Comparison of ENCODE assay signal across 17 cellular contexts in genomic region chr1:245652660-245653427, GRCh38.
"Had no signal": no experiment of that assay in that cellular context is flagged by ENCODE, and none has a peak within 500 bp of the region (broad histone marks: within the 10 kb centered on the region; RNA-seq: fewer than 3 reads in every experiment).

No MANE protein-coding gene starts in this region.

- H3K36me3 ChIP-seq: brain microvascular endothelial cell, esophagus muscularis mucosa, heart left ventricle, left lung, suprapubic skin, upper lobe of left lung had no signal

- H3K9me3 ChIP-seq: esophagus muscularis mucosa, heart left ventricle, left lung, suprapubic skin, upper lobe of left lung had no signal

- H3K36me3 Mint-ChIP-seq: activated naive CD8-positive, alpha-beta T cell; memory B cell; T-cell had no signal

- H3K27ac Mint-ChIP-seq: activated naive CD8-positive, alpha-beta T cell; memory B cell; nephron progenitor cell; T-cell had no signal

- H3K4me1 ChIP-seq: esophagus muscularis mucosa, heart left ventricle, left lung, suprapubic skin, upper lobe of left lung had no signal

- H3K4me3 Mint-ChIP-seq: activated naive CD8-positive, alpha-beta T cell; memory B cell; nephron progenitor cell; T-cell had no signal

- H3K9me3 Mint-ChIP-seq: memory B cell had no signal

- DNase-seq: activated CD4-positive, alpha-beta T cell treated with anti-CD3 and anti-CD28 coated beads, Interleukin-2, amount 50 U/mL, for 4 hours; activated CD4-positive, CD25-positive, alpha-beta regulatory T cell treated with anti-CD3 and anti-CD28 coated beads, Interleukin-2, amount 50 U/mL, for 72 hours; activated gamma-delta T cell; activated T-cell treated with anti-CD3 and anti-CD28 coated beads, Interleukin-2, amount 50 U/mL, for 48 hours; brain microvascular endothelial cell; heart left ventricle; left lung; nephron progenitor cell; stimulated activated CD4-positive, alpha-beta T cell treated with anti-CD3 and anti-CD28 coated beads, Interleukin-4, amount 100 ng/mL, for 1 hour; stimulated activated CD8-positive, alpha-beta memory T cell treated with anti-CD3 and anti-CD28 coated beads, Interleukin-4, amount 100 ng/mL, for 48 hours; stimulated activated naive CD8-positive, alpha-beta T cell treated with anti-CD3 and anti-CD28 coated beads, Interleukin-15, Interleukin-2, amounts not matched to agents 100 U/mL and 50 U/mL, for 24 hours; T-cell; upper lobe of left lung had no signal

- H3K27me3 ChIP-seq: brain microvascular endothelial cell, esophagus muscularis mucosa, heart left ventricle, left lung, suprapubic skin, upper lobe of left lung had no signal

- H3K4me1 Mint-ChIP-seq: T-cell had no signal

- H3K4me3 ChIP-seq: esophagus muscularis mucosa, heart left ventricle, left lung, suprapubic skin, upper lobe of left lung had no signal

- ATAC-seq: heart left ventricle; left lung; stimulated activated naive CD8-positive, alpha-beta T cell treated with anti-CD3 and anti-CD28 coated beads, Interleukin-15, Interleukin-2, amounts not matched to agents 100 U/mL and 50 U/mL, for 24 hours; T-cell had no signal

- H3K27ac ChIP-seq: brain microvascular endothelial cell, esophagus muscularis mucosa, heart left ventricle, left lung, suprapubic skin, upper lobe of left lung had no signal

- H3K27me3 Mint-ChIP-seq: activated naive CD8-positive, alpha-beta T cell had no signal
